11 cellular contexts compared by ENCODE assay signal in the genomic region with DNA sequence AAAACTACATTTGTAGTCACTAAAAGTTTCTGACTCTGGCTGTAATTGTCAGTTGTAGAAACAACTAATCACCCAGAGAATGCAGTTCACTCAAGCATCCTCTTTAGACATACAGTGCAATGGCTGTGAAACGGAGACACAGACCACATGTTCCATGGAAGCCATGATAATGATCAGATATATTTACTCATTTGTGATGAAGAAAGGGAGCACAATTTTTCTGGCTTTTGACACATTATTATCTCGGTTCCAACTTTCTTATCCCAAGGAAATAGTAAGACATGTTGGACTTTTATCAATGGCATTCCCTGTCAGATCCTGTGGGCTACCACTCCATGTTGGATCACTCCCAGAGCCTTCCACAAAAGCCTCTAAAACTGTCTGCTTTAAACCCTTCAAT.
"Had no signal": no experiment of that assay in that cellular context is flagged by ENCODE, and none has a peak within 500 bp of the region (broad histone marks: within the 10 kb centered on the region; RNA-seq: fewer than 3 reads in every experiment).

No MANE protein-coding gene starts in this region.

- H3K4me1 ChIP-seq: HAP-1 had no signal

- H2AFZ ChIP-seq: GM23248, GM23338 had no signal

- ATAC-seq: GM23338, HCT116 had no signal

- H3K27ac ChIP-seq: GM23248 had no signal

- H3K4me3 Mint-ChIP-seq: GM23338, H9, HFFc6 had no signal

- H3K9ac ChIP-seq: GM23248 had no signal

- H3K9me3 ChIP-seq: HAP-1 had no signal

- DNase-seq: GM23248, GOT3, H7, H9, HCEC 1CT, HFFc6 had no signal

- H3K4me2 ChIP-seq: GM23338 had no signal

- H3K27ac Mint-ChIP-seq: GM23338, H9, HFFc6 had no signal

- H3K36me3 ChIP-seq: HAP-1 had no signal

- FAIRE-seq: H1, H54 had no signal

- H3K9me3 Mint-ChIP-seq: GM23338, H9, HFFc6 had no signal

- H3K4me3 ChIP-seq: GM23248, GM23338, HAP-1 had no signal
